ENCODE assay signal across 15 cellular contexts in the genomic region with DNA sequence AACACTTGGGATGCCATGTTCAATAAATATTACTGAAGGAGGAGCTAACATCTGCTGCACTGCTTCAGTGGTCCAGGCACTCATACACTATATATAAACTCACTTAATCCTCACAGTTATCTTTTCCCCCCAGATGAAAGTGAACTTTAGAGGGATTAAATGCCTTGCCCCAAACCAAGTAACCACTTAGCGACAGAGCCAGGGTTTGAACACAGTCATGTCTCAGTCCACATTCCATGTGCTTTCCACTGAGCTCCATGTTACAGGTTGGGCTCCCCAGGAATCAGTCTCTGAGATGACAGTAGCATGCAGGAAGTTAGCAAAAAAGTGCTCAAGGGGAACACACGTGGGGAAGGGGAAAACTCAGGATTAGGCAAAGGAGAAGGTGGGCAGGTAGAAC. TPM values are rescaled to one million over a fixed set of nuclear protein-coding genes. Genes with fewer than 3 reads are reported as not detected.
DNase-seq lines count a peak whose midpoint lies in the region; ATAC-seq and TF ChIP-seq lines count a peak whose summit lies in the region.
"Had no signal": no experiment of that assay in that cellular context is flagged by ENCODE, and none has a peak within 500 bp of the region (broad histone marks: within the 10 kb centered on the region; RNA-seq: fewer than 3 reads in every experiment).

No MANE protein-coding gene starts in this region.

- H3K27me3 ChIP-seq in stomach: no peaks in the 10 kb centered on the region
- H3K27me3 ChIP-seq in naive thymus-derived CD4-positive, alpha-beta T cell (ENCODE audit: control insufficient read depth in 2 of 2, insufficient read depth in 2 of 2, low read length in 2 of 2): no peaks in the 10 kb centered on the region
- H3K27me3 ChIP-seq: BE2C, colonic mucosa had no signal

- H3K27ac ChIP-seq in stomach: peak overlapping the region in 4 of 5 donors; percentile 18 to 92 (median 92)
- no peak overlapping the region for H3K27ac ChIP-seq in naive thymus-derived CD4-positive, alpha-beta T cell (ENCODE audit: low read depth, low read length)

- TF ChIP-seq EP300 in stomach (IDR thresholded peaks at IDR 0.05): no peak

- TF ChIP-seq CTCF in mesothelial cell of epicardium (IDR thresholded peaks at IDR 0.05; ENCODE audit: unreplicated experiment) (no peak), stomach (IDR thresholded peaks at IDR 0.05) (no peak)

- no peaks in the 10 kb centered on the region for H3K36me3 ChIP-seq in stomach
- peaks cover 0 to 5% (median 0%) of the 10 kb centered on the region in 3 experiments for H3K36me3 ChIP-seq in naive thymus-derived CD4-positive, alpha-beta T cell (ENCODE audit: control insufficient read depth in 2 of 3, insufficient read depth in 3 of 3, low read length in 3 of 3)
- H3K36me3 ChIP-seq: BE2C, colonic mucosa had no signal

- no peaks in the 10 kb centered on the region for H3K9me3 Mint-ChIP-seq in mesothelial cell of epicardium
- H3K9me3 Mint-ChIP-seq in naive thymus-derived CD4-positive, alpha-beta T cell: no peaks in the 10 kb centered on the region
- H3K9me3 Mint-ChIP-seq: activated CD4-positive, alpha-beta memory T cell treated with anti-CD3 and anti-CD28 coated beads, Interleukin-2, amount 10 ng/mL, durations not matched to agents 7 days and 5 days; activated T-cell treated with anti-CD3 and anti-CD28 coated beads, Interleukin-2, amount 50 U/mL, for 72 hours; stimulated activated naive CD8-positive, alpha-beta T cell treated with anti-CD3 and anti-CD28 coated beads, Interleukin-15, amount 100 ng/mL, for 72 hours had no signal

- no peaks in the 10 kb centered on the region for H3K27me3 Mint-ChIP-seq in mesothelial cell of epicardium (ENCODE audit: low read depth)
- H3K27me3 Mint-ChIP-seq in naive thymus-derived CD4-positive, alpha-beta T cell: peaks cover 9 to 25% (median 14%) of the 10 kb centered on the region in 5 donors

- no peaks in the 10 kb centered on the region for H3K9me3 ChIP-seq in stomach
- H3K9me3 ChIP-seq in naive thymus-derived CD4-positive, alpha-beta T cell (ENCODE audit: control insufficient read depth in 2 of 3, low read length in 3 of 3): no peaks in the 10 kb centered on the region
- H3K9me3 ChIP-seq: BE2C, colonic mucosa had no signal

- H3K4me1 ChIP-seq in stomach: peaks cover 6 to 68% (median 24%) of the 10 kb centered on the region in 4 donors
- H3K4me1 ChIP-seq in naive thymus-derived CD4-positive, alpha-beta T cell (ENCODE audit: control insufficient read depth in 2 of 2, insufficient read depth in 2 of 2, low read length in 2 of 2): peaks cover 13 to 17% of the 10 kb centered on the region in 2 donors

- 52 to 60% (median 56%) methylated on average over 2 of the region's 2 CpGs for WGBS in stomach, 5 donors

- TF ChIP-seq POLR2A in stomach (IDR thresholded peaks at IDR 0.05): no peak

- CTCF ChIA-PET in naive thymus-derived CD4-positive, alpha-beta T cell (lab: Charles Lee): interaction anchor here (0.7 to 1.5 kb wide), 2 partner anchors 180 to 616 kb away, joined by 3 to 4 read pairs; no protein-coding TSS in a partner anchor

- no peaks in the 10 kb centered on the region for H3K36me3 Mint-ChIP-seq in mesothelial cell of epicardium
- H3K36me3 Mint-ChIP-seq in naive thymus-derived CD4-positive, alpha-beta T cell: peaks cover 0 to 4% (median 0%) of the 10 kb centered on the region in 5 donors

- DNase-seq in NCI-H524 treated with DMSO at 0.1 percent for 48 hours (lab: John Stamatoyannopoulos, UW): peak; percentile 59
- peak; percentile 40 for DNase-seq in astrocyte of the hippocampus (ENCODE audit: low read depth, low spot score)
- DNase-seq in mesothelial cell of epicardium (ENCODE audit: low spot score in 2 of 2, unreplicated experiment in 2 of 2): no peak
- DNase-seq in stomach: no peak
- no peak for DNase-seq in naive thymus-derived CD4-positive, alpha-beta T cell
- DNase-seq in middle frontal gyrus (ENCODE audit: extremely low spot score, low spot score): no peak
- DNase-seq: activated CD4-positive, alpha-beta memory T cell treated with anti-CD3 and anti-CD28 coated beads, Interleukin-2, amount 10 ng/mL, durations not matched to agents 7 days and 5 days; activated T-cell treated with anti-CD3 and anti-CD28 coated beads, Interleukin-2, amount 50 U/mL, for 72 hours; BE2C; NCI-H1436 treated with DMSO at 0.1 percent for 48 hours; NCI-H2227 treated with DMSO at 0.1 percent for 48 hours; stimulated activated CD4-positive, alpha-beta T cell treated with anti-CD3 and anti-CD28 coated beads, Interleukin-12 subunit alpha, Interleukin-12 subunit beta, amount 100 ng/mL, for 4 hours; stimulated activated naive CD8-positive, alpha-beta T cell treated with anti-CD3 and anti-CD28 coated beads, Interleukin-15, amount 100 ng/mL, for 72 hours had no signal

- no peak for ATAC-seq in HG03354 (IDR thresholded peaks at IDR 0.05; ENCODE audit: poor library complexity, severe bottlenecking, unreplicated experiment)
- ATAC-seq in naive thymus-derived CD4-positive, alpha-beta T cell: no peak
- ATAC-seq: activated T-cell treated with anti-CD3 and anti-CD28 coated beads, Interleukin-2, amount 50 U/mL, for 72 hours; stimulated activated naive CD8-positive, alpha-beta T cell treated with anti-CD3 and anti-CD28 coated beads, Interleukin-15, amount 100 ng/mL, for 72 hours had no signal

- H3K4me3 Mint-ChIP-seq in mesothelial cell of epicardium: no peak overlapping the region
- peak overlapping the region in 4 of 10 donors; percentile 21 to 86 (median 25) for H3K4me3 Mint-ChIP-seq in naive thymus-derived CD4-positive, alpha-beta T cell

- POLR2A ChIA-PET in naive thymus-derived CD4-positive, alpha-beta T cell (lab: Charles Lee): interaction anchor here (1.4 to 10.5 kb wide), 4 partner anchors 59 to 641 kb away, joined by 5 to 107 read pairs (median 52); a partner anchor contains a TSS

- intact Hi-C loops in stomach (cut with DNase I; ENCODE audit: low total_unique reads): no loop called here
- intact Hi-C loops in naive thymus-derived CD4-positive, alpha-beta T cell (cut with micrococcal nuclease): no loop called here

- peaks cover 49% of the 10 kb centered on the region for H3K4me1 Mint-ChIP-seq in mesothelial cell of epicardium
- peaks cover 16 to 51% (median 25%) of the 10 kb centered on the region in 7 donors for H3K4me1 Mint-ChIP-seq in naive thymus-derived CD4-positive, alpha-beta T cell

- peak overlapping the region; percentile 5 for H3K27ac Mint-ChIP-seq in mesothelial cell of epicardium
- H3K27ac Mint-ChIP-seq in naive thymus-derived CD4-positive, alpha-beta T cell: peak overlapping the region in 3 of 9 donors; percentile 2 to 19 (median 10)
- H3K27ac Mint-ChIP-seq: activated CD4-positive, alpha-beta memory T cell treated with anti-CD3 and anti-CD28 coated beads, Interleukin-2, amount 10 ng/mL, durations not matched to agents 7 days and 5 days; stimulated activated naive CD8-positive, alpha-beta T cell treated with anti-CD3 and anti-CD28 coated beads, Interleukin-15, amount 100 ng/mL, for 72 hours had no signal

- no peak overlapping the region for H3K4me3 ChIP-seq in stomach
- H3K4me3 ChIP-seq in naive thymus-derived CD4-positive, alpha-beta T cell (ENCODE audit: low read length): no peak overlapping the region
- H3K4me3 ChIP-seq: colonic mucosa had no signal

RNA-seq across cellular contexts. Expression of a gene that starts 59.3 kb away (rescaled TPM):
- 7.2 to 7.6 TPM (median 7.2 TPM) in 3 replicates for total RNA-seq in mesothelial cell of epicardium
- 10 to 100 TPM; 11.1 to 32.2 (median 22.3) TPM for total RNA-seq in stomach
- 1 to 10 TPM; 2.4 to 8.4 (median 3.2) TPM for polyA plus RNA-seq in stomach
- 10 to 100 TPM in 1 of 5 experiments, 1 to 10 TPM in 4; 4.7 to 23.2 (median 8.6) TPM for total RNA-seq in naive thymus-derived CD4-positive, alpha-beta T cell
- 1 to 10 TPM; 5.3 to 6.0 TPM for polyA plus RNA-seq in naive thymus-derived CD4-positive, alpha-beta T cell

Comparison
In these comparisons a context has a peak if more than half of its experiments do, and no peak if none do; other contexts are left out.
1. DNase-seq: peak in NCI-H524 treated with DMSO at 0.1 percent for 48 hours (single experiment) and astrocyte of the hippocampus (single experiment); none in mesothelial cell of epicardium (0 of 2), stomach (single experiment), naive thymus-derived CD4-positive, alpha-beta T cell (0 of 9) and middle frontal gyrus (single experiment).